ENCODE assay signal across 8 cellular contexts in genomic region chr1:161706483-161707347, GRCh38. TPM values are rescaled to one million over a fixed set of nuclear protein-coding genes. Genes with fewer than 3 reads are reported as not detected.
DNase-seq lines count a peak whose midpoint lies in the region; ATAC-seq and TF ChIP-seq lines count a peak whose summit lies in the region.

A gene with protein sequence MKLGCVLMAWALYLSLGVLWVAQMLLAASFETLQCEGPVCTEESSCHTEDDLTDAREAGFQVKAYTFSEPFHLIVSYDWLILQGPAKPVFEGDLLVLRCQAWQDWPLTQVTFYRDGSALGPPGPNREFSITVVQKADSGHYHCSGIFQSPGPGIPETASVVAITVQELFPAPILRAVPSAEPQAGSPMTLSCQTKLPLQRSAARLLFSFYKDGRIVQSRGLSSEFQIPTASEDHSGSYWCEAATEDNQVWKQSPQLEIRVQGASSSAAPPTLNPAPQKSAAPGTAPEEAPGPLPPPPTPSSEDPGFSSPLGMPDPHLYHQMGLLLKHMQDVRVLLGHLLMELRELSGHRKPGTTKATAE (plus strand): TSS chr1:161707229. CDS start chr1:161707265, 36 bp downstream.

- DNase-seq in Right ventricle myocardium inferior (ENCODE audit: missing footprints): no peak
- DNase-seq in cardiac septum (ENCODE audit: low spot score): no peak
- DNase-seq in RPMI7951 (ENCODE audit: low read depth): peak; percentile 97
- DNase-seq in heart right ventricle: peak in 1 of 2 donors; percentile 54
- DNase-seq in progenitor cell of endocrine pancreas (ENCODE audit: low spot score, unreplicated experiment): no peak
- no peak for DNase-seq in SW 1271 (lab: John Stamatoyannopoulos, UW)
- no peak for DNase-seq in activated T-helper 2 cell treated with anti-CD3 and anti-CD28 coated beads, Interferon-gamma antibody, Interleukin-2, Interleukin-4, amounts not matched to agents 10 μg/mL and 5 μg/mL and 100 μg/mL, durations not matched to agents 14 hours and 24 hours and 36 hours (ENCODE audit: low spot score)

- peaks cover 6% of the 10 kb centered on the region for H3K27me3 Mint-ChIP-seq in progenitor cell of endocrine pancreas
- peaks cover 22% of the 10 kb centered on the region for H3K27me3 Mint-ChIP-seq in activated T-helper 2 cell treated with anti-CD3 and anti-CD28 coated beads, Interferon-gamma antibody, Interleukin-2, Interleukin-4, amounts not matched to agents 10 μg/mL and 5 μg/mL and 100 μg/mL, durations not matched to agents 14 hours and 24 hours and 36 hours (ENCODE audit: low read depth)

- peaks cover 0 to 28% (median 0%) of the 10 kb centered on the region in 7 donors for H3K27me3 ChIP-seq in heart right ventricle

- H3K36me3 Mint-ChIP-seq in progenitor cell of endocrine pancreas (ENCODE audit: insufficient read depth): no peaks in the 10 kb centered on the region
- no peaks in the 10 kb centered on the region for H3K36me3 Mint-ChIP-seq in activated T-helper 2 cell treated with anti-CD3 and anti-CD28 coated beads, Interferon-gamma antibody, Interleukin-2, Interleukin-4, amounts not matched to agents 10 μg/mL and 5 μg/mL and 100 μg/mL, durations not matched to agents 14 hours and 24 hours and 36 hours (ENCODE audit: low read depth)

- no peak within 1 kb of the TSS for H3K27ac Mint-ChIP-seq in progenitor cell of endocrine pancreas
- H3K27ac Mint-ChIP-seq in activated T-helper 2 cell treated with anti-CD3 and anti-CD28 coated beads, Interferon-gamma antibody, Interleukin-2, Interleukin-4, amounts not matched to agents 10 μg/mL and 5 μg/mL and 100 μg/mL, durations not matched to agents 14 hours and 24 hours and 36 hours: no peak within 1 kb of the TSS

- H3K9me3 Mint-ChIP-seq in progenitor cell of endocrine pancreas (ENCODE audit: low read depth): no peaks in the 10 kb centered on the region
- no peaks in the 10 kb centered on the region for H3K9me3 Mint-ChIP-seq in activated T-helper 2 cell treated with anti-CD3 and anti-CD28 coated beads, Interferon-gamma antibody, Interleukin-2, Interleukin-4, amounts not matched to agents 10 μg/mL and 5 μg/mL and 100 μg/mL, durations not matched to agents 14 hours and 24 hours and 36 hours

- no peak within 1 kb of the TSS for H3K4me3 Mint-ChIP-seq in progenitor cell of endocrine pancreas (ENCODE audit: low read depth)
- no peak within 1 kb of the TSS for H3K4me3 Mint-ChIP-seq in activated T-helper 2 cell treated with anti-CD3 and anti-CD28 coated beads, Interferon-gamma antibody, Interleukin-2, Interleukin-4, amounts not matched to agents 10 μg/mL and 5 μg/mL and 100 μg/mL, durations not matched to agents 14 hours and 24 hours and 36 hours (ENCODE audit: low read depth)

- intact Hi-C loops in Right ventricle myocardium inferior (cut with DNase I) (no loop called here), cardiac septum (cut with DNase I) (no loop called here), heart right ventricle (cut with DNase I) (no loop called here)
- intact Hi-C loops in activated T-helper 2 cell treated with anti-CD3 and anti-CD28 coated beads, Interferon-gamma antibody, Interleukin-2, Interleukin-4, amounts not matched to agents 10 μg/mL and 5 μg/mL and 100 μg/mL, durations not matched to agents 14 hours and 24 hours and 36 hours (cut with micrococcal nuclease): no loop called here

- no peak within 1 kb of the TSS for H3K4me3 ChIP-seq in heart right ventricle

- ATAC-seq in Right ventricle myocardium inferior (peak; percentile 75), HG02943 (IDR thresholded peaks at IDR 0.05; ENCODE audit: low read depth, unreplicated experiment) (peak; percentile 57), heart right ventricle (peak; percentile 74 to 95 (median 92))

- peaks cover 0 to 15% (median 5%) of the 10 kb centered on the region in 9 donors for H3K4me1 ChIP-seq in heart right ventricle

- H3K27ac ChIP-seq in heart right ventricle: peak within 1 kb of the TSS in 7 of 10 donors; percentile 1 to 65 (median 42)

- peaks cover 19% of the 10 kb centered on the region for H3K4me1 Mint-ChIP-seq in progenitor cell of endocrine pancreas (ENCODE audit: low read depth)
- no peaks in the 10 kb centered on the region for H3K4me1 Mint-ChIP-seq in activated T-helper 2 cell treated with anti-CD3 and anti-CD28 coated beads, Interferon-gamma antibody, Interleukin-2, Interleukin-4, amounts not matched to agents 10 μg/mL and 5 μg/mL and 100 μg/mL, durations not matched to agents 14 hours and 24 hours and 36 hours (ENCODE audit: low read depth)

- 32 to 36% methylated on average over 4 of the region's 4 CpGs for WGBS in heart right ventricle, 2 donors

- TF ChIP-seq CTCF in heart right ventricle (IDR thresholded peaks at IDR 0.05): no peak
- no peak for TF ChIP-seq CTCF in progenitor cell of endocrine pancreas (IDR thresholded peaks at IDR 0.05; ENCODE audit: unreplicated experiment)

- H3K9me3 ChIP-seq in heart right ventricle: no peaks in the 10 kb centered on the region

- H3K36me3 ChIP-seq in heart right ventricle: no peaks in the 10 kb centered on the region

RNA-seq across cellular contexts. Expression of the gene that starts here (rescaled TPM):
- not detected for total RNA-seq in Right ventricle myocardium inferior
- 0.40 TPM for total RNA-seq in cardiac septum
- 11.2 and 16.7 TPM in 2 replicates for total RNA-seq in RPMI7951 (2014; rRNA removed; shearing (Covaris generic))
- total RNA-seq in heart right ventricle: under 1 TPM in 4 of 10 donors, not detected in 6; 0.21 to 1.00 (median 0.41) TPM
- polyA plus RNA-seq in heart right ventricle: under 1 TPM; 0.13 to 0.15 TPM
- total RNA-seq in progenitor cell of endocrine pancreas: not detected in 2 replicates
- total RNA-seq in activated T-helper 2 cell treated with anti-CD3 and anti-CD28 coated beads, Interferon-gamma antibody, Interleukin-2, Interleukin-4, amounts not matched to agents 10 μg/mL and 5 μg/mL and 100 μg/mL, durations not matched to agents 14 hours and 24 hours and 36 hours: not detected in 2 replicates

Comparison
In these comparisons a context has a peak if more than half of its experiments do, and no peak if none do; other contexts are left out.
1. Peak in ATAC-seq in Right ventricle myocardium inferior; RNA of the gene not detected or under 1 TPM.
2. Peak in ATAC-seq and H3K27ac ChIP-seq in heart right ventricle; RNA of the gene not detected or under 1 TPM.